In genomic region chr6:74447013-74447412, GRCh38 we compare ENCODE assay signal across 13 cellular contexts.
DNase-seq lines count a peak whose midpoint lies in the region; ATAC-seq and TF ChIP-seq lines count a peak whose summit lies in the region.
"Had no signal": no experiment of that assay in that cellular context is flagged by ENCODE, and none has a peak within 500 bp of the region (broad histone marks: within the 10 kb centered on the region; RNA-seq: fewer than 3 reads in every experiment).

No MANE protein-coding gene starts in this region.

- H3K9me3 Mint-ChIP-seq in stimulated activated naive CD8-positive, alpha-beta T cell treated with anti-CD3 and anti-CD28 coated beads, Interleukin-15, amount 100 ng/mL, for 72 hours, result no peaks in the 10 kb centered on the region
- H3K9me3 Mint-ChIP-seq: activated T-cell treated with anti-CD3 and anti-CD28 coated beads, Interleukin-2, amount 50 U/mL, for 4 hours; stimulated activated naive CD8-positive, alpha-beta T cell treated with anti-CD3 and anti-CD28 coated beads, Interleukin-15, Interleukin-2, amounts not matched to agents 100 ng/mL and 50 ng/mL, for 24 hours; T-helper 1 cell treated with Interleukin-12 subunit alpha and Interleukin-12 subunit beta and Interleukin-4 antibody, amounts not matched to agents 30 μg/mL and 1 μg/mL, for 36 hours had no signal

- POLR2A ChIA-PET in GM10248 (lab: Yijun Ruan, JAX), result no interaction called here

- no peaks in the 10 kb centered on the region for H3K27me3 Mint-ChIP-seq in stimulated activated naive CD8-positive, alpha-beta T cell treated with anti-CD3 and anti-CD28 coated beads, Interleukin-15, amount 100 ng/mL, for 72 hours
- H3K27me3 Mint-ChIP-seq: stimulated activated naive CD8-positive, alpha-beta T cell treated with anti-CD3 and anti-CD28 coated beads, Interleukin-15, Interleukin-2, amounts not matched to agents 100 ng/mL and 50 ng/mL, for 24 hours had no signal

- no peaks in the 10 kb centered on the region for H3K4me1 Mint-ChIP-seq in stimulated activated naive CD8-positive, alpha-beta T cell treated with anti-CD3 and anti-CD28 coated beads, Interleukin-15, amount 100 ng/mL, for 72 hours

- peak; percentile 96 for ATAC-seq in GM21423 (IDR thresholded peaks at IDR 0.05; ENCODE audit: unreplicated experiment)
- ATAC-seq in HG03159 (IDR thresholded peaks at IDR 0.05; ENCODE audit: unreplicated experiment), result peak; percentile 95
- ATAC-seq in stimulated activated naive CD8-positive, alpha-beta T cell treated with anti-CD3 and anti-CD28 coated beads, Interleukin-15, amount 100 ng/mL, for 72 hours, result no peak
- ATAC-seq: activated T-cell treated with anti-CD3 and anti-CD28 coated beads, Interleukin-2, amount 50 U/mL, for 4 hours; left colon had no signal

- DNase-seq in GM10248 (ENCODE audit: extremely low spot score), result peak; percentile 42
- peak; percentile 29 to 55 for DNase-seq in dermis microvascular lymphatic vessel endothelial cell (ENCODE audit: low read depth in 2 of 2)
- DNase-seq in medulla oblongata (ENCODE audit: extremely low spot score), result no peak
- DNase-seq in stimulated activated naive CD8-positive, alpha-beta T cell treated with anti-CD3 and anti-CD28 coated beads, Interleukin-15, amount 100 ng/mL, for 72 hours, result no peak
- DNase-seq in head of caudate nucleus, result no peak
- DNase-seq in NCI-H524 (lab: John Stamatoyannopoulos, UW), result no peak
- DNase-seq: activated T-cell treated with anti-CD3 and anti-CD28 coated beads, Interleukin-2, amount 50 U/mL, for 4 hours; left colon; NCI-H2081 treated with DMSO at 0.1 percent for 48 hours had no signal

- no peak overlapping the region for H3K4me3 Mint-ChIP-seq in stimulated activated naive CD8-positive, alpha-beta T cell treated with anti-CD3 and anti-CD28 coated beads, Interleukin-15, amount 100 ng/mL, for 72 hours
- H3K4me3 Mint-ChIP-seq: activated T-cell treated with anti-CD3 and anti-CD28 coated beads, Interleukin-2, amount 50 U/mL, for 4 hours; stimulated activated naive CD8-positive, alpha-beta T cell treated with anti-CD3 and anti-CD28 coated beads, Interleukin-15, Interleukin-2, amounts not matched to agents 100 ng/mL and 50 ng/mL, for 24 hours; T-helper 1 cell treated with Interleukin-12 subunit alpha and Interleukin-12 subunit beta and Interleukin-4 antibody, amounts not matched to agents 30 μg/mL and 1 μg/mL, for 36 hours had no signal

- TF ChIP-seq CTCF in GM10248 (IDR thresholded peaks at IDR 0.05; ENCODE audit: control extremely low read depth, extremely low read depth, low read depth, missing control alignments), result no peak

- H3K27ac Mint-ChIP-seq in stimulated activated naive CD8-positive, alpha-beta T cell treated with anti-CD3 and anti-CD28 coated beads, Interleukin-15, amount 100 ng/mL, for 72 hours, result no peak overlapping the region
- H3K27ac Mint-ChIP-seq: stimulated activated naive CD8-positive, alpha-beta T cell treated with anti-CD3 and anti-CD28 coated beads, Interleukin-15, Interleukin-2, amounts not matched to agents 100 ng/mL and 50 ng/mL, for 24 hours; T-helper 1 cell treated with Interleukin-12 subunit alpha and Interleukin-12 subunit beta and Interleukin-4 antibody, amounts not matched to agents 30 μg/mL and 1 μg/mL, for 36 hours had no signal

- CTCF ChIA-PET in GM10248 (lab: Yijun Ruan, JAX), result interaction anchor here (1.4 kb wide), 1 partner anchor 28 kb away, joined by 4 read pairs; no protein-coding TSS in a partner anchor

- intact Hi-C loops in head of caudate nucleus (cut with DNase I), result no loop called here

Comparison
In these comparisons a context has a peak if more than half of its experiments do, and no peak if none do; other contexts are left out.
1. DNase-seq: peak in GM10248 (single experiment) and dermis microvascular lymphatic vessel endothelial cell (2 of 2); none in medulla oblongata (single experiment), stimulated activated naive CD8-positive, alpha-beta T cell treated with anti-CD3 and anti-CD28 coated beads, Interleukin-15, amount 100 ng/mL, for 72 hours (0 of 2), head of caudate nucleus (0 of 42) and NCI-H524 (0 of 2).